8 cellular contexts compared by ENCODE assay signal in the genomic region with DNA sequence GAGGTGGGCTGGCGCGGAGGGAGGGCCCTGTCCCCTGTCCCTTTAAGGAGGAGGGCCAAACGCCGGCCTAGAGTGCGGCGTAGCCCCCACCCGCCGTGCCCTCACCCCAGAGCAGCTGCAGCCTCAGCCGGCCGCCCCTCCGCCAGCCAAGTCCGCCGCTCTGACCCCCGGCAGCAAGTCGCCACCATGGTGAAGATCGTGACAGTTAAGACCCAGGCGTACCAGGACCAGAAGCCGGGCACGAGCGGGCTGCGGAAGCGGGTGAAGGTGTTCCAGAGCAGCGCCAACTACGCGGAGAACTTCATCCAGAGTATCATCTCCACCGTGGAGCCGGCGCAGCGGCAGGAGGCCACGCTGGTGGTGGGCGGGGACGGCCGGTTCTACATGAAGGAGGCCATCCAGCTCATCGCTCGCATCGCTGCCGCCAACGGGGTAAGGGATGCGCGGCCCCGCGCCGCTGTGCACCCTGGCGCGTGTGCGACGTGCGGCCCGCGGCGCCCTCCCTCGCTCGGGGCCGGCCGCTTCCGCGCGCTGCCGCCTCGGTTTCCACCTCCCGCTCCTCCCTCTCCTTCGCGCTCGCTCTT.
DNase-seq lines count a peak whose midpoint lies in the region; ATAC-seq and TF ChIP-seq lines count a peak whose summit lies in the region.

A gene (plus strand): TSS at position 109 of the 584 bp plus-strand sequence. CDS start 78 bp downstream, at position 187.

- TF ChIP-seq CTCF in HL-60 (IDR thresholded peaks at IDR 0.05; ENCODE audit: insufficient read depth, low read length) = no peak

- no peaks in the 10 kb centered on the region for H3K4me1 ChIP-seq in NT2/D1 (ENCODE audit: insufficient read depth, insufficient read length)
- peaks cover 8% of the 10 kb centered on the region for H3K4me1 ChIP-seq in mucosa of stomach (ENCODE audit: control insufficient read depth, insufficient read depth, low read length)

- H3K9ac ChIP-seq in NT2/D1 (ENCODE audit: insufficient read length, low read depth) (peak within 1 kb of the TSS; percentile 91), mucosa of stomach (ENCODE audit: low read length) (peak within 1 kb of the TSS; percentile 86)

- DNase-seq in COLO829 (ENCODE audit: low spot score) (peak; percentile 34), HL-60 (ENCODE audit: low read depth in 1 of 2, low spot score in 1 of 2) (peak; percentile 47 to 72), NT2/D1 (ENCODE audit: low read depth, low spot score) (no peak), activated T-cell treated with anti-CD3 and anti-CD28 coated beads for 48 hours (ENCODE audit: low read depth) (peak; percentile 73), erythroblast (lab: John Stamatoyannopoulos, UW) (peak; percentile 48 to 49)
- DNase-seq in stimulated activated CD8-positive, alpha-beta memory T cell treated with anti-CD3 and anti-CD28 coated beads, Interleukin-7, amount 100 ng/mL, for 1 hour (ENCODE audit: low read depth in 2 of 2) = peak; percentile 42 to 46

- H3K27ac ChIP-seq in HL-60 (replicated peaks) = peak within 1 kb of the TSS; percentile 97

- peak within 1 kb of the TSS; percentile 84 for H3K4me3 ChIP-seq in HL-60 (replicated peaks; ENCODE audit: insufficient read depth, low read length)
- peak within 1 kb of the TSS; percentile 82 for H3K4me3 ChIP-seq in NT2/D1 (ENCODE audit: insufficient read length, low read depth)
- peak within 1 kb of the TSS; percentile 83 for H3K4me3 ChIP-seq in mucosa of stomach (ENCODE audit: low read length)

- H3K36me3 ChIP-seq in NT2/D1 (ENCODE audit: insufficient read depth, insufficient read length, low read length) (peaks cover 12% of the 10 kb centered on the region), mucosa of stomach (ENCODE audit: control insufficient read depth, insufficient read depth, low read length) (no peaks in the 10 kb centered on the region)

- H3K9me3 ChIP-seq in NT2/D1 (ENCODE audit: insufficient read depth, low read length) (no peaks in the 10 kb centered on the region), mucosa of stomach (ENCODE audit: control insufficient read depth, low read length) (no peaks in the 10 kb centered on the region)

- peak; percentile 88 for ATAC-seq in GM19467 (IDR thresholded peaks at IDR 0.05; ENCODE audit: unreplicated experiment)

- no peaks in the 10 kb centered on the region for H3K27me3 ChIP-seq in HL-60 (ENCODE audit: insufficient read depth, poor library complexity, severe bottlenecking)
- H3K27me3 ChIP-seq in NT2/D1 (ENCODE audit: insufficient read depth, insufficient read length) = peaks cover 6% of the 10 kb centered on the region
- no peaks in the 10 kb centered on the region for H3K27me3 ChIP-seq in mucosa of stomach (ENCODE audit: control insufficient read depth, insufficient read depth, low read length)

- no peak for TF ChIP-seq POLR2A in erythroblast (IDR thresholded peaks at IDR 0.05; ENCODE audit: low read length)
